Comparison of ENCODE assay signal across 9 cellular contexts in genomic region chr7:101390901-101391301, GRCh38. TPM values are rescaled to one million over a fixed set of nuclear protein-coding genes. Genes with fewer than 3 reads are reported as not detected.
A peak's percentile ranks its signal among the peaks of the same experiment; 100 is the strongest.
DNase-seq lines count a peak whose midpoint lies in the region; ATAC-seq and TF ChIP-seq lines count a peak whose summit lies in the region.
"Had no signal": no experiment of that assay in that cellular context is flagged by ENCODE, and none has a peak within 500 bp of the region (broad histone marks: within the 10 kb centered on the region; RNA-seq: fewer than 3 reads in every experiment).

No MANE protein-coding gene starts in this region.

- 33% methylated on average over 7 of the region's 7 CpGs for WGBS in liver

- H3K27me3 ChIP-seq in liver (ENCODE audit: control insufficient read depth in 4 of 4, insufficient read depth in 4 of 4, low read length in 3 of 4), result no peaks in the 10 kb centered on the region

- DNase-seq in GF-D8 (lab: John Stamatoyannopoulos, UW), result peak; percentile 77
- peak; percentile 90 for DNase-seq in HuH-7.5 (ENCODE audit: low spot score)
- DNase-seq in activated CD8-positive, alpha-beta memory T cell treated with anti-CD3 and anti-CD28 coated beads, Interleukin-2, amount 50 U/mL, for 48 hours, result peak; percentile 60
- no peak for DNase-seq in A172 (ENCODE audit: low spot score)
- no peak for DNase-seq in glomerular visceral epithelial cell (ENCODE audit: extremely low spot score)
- DNase-seq in ureter (ENCODE audit: low spot score), result no peak

- H3K4me1 ChIP-seq in liver (ENCODE audit: control insufficient read depth in 4 of 4, insufficient read depth in 4 of 4, low read length in 3 of 4), result peaks cover 7 to 18% (median 16%) of the 10 kb centered on the region in 4 donors

- H3K4me3 ChIP-seq in liver (ENCODE audit: low read depth in 1 of 3, low read length in 3 of 3), result no peak overlapping the region

- no peak overlapping the region for H3K9ac ChIP-seq in liver (ENCODE audit: low read depth in 1 of 2, low read length in 2 of 2)

- H3K9me3 ChIP-seq in liver (ENCODE audit: control insufficient read depth in 4 of 4, low read length in 3 of 4), result no peaks in the 10 kb centered on the region

- no peak overlapping the region for H3K27ac ChIP-seq in liver (ENCODE audit: low read depth in 1 of 2, low read length in 2 of 2)

- peak; percentile 11 to 53 for TF ChIP-seq RAD21 in liver (IDR thresholded peaks at IDR 0.05)

- no peaks in the 10 kb centered on the region for H3K36me3 ChIP-seq in liver (ENCODE audit: control insufficient read depth in 4 of 4, insufficient read depth in 3 of 4, low read depth in 1 of 4, low read length in 3 of 4)

- ATAC-seq in GM21390 (IDR thresholded peaks at IDR 0.05; ENCODE audit: unreplicated experiment), result peak; percentile 97

- no peak for TF ChIP-seq CTCF in liver (IDR thresholded peaks at IDR 0.05; ENCODE audit: low read depth, low read length, missing input control)

TF ChIP-seq in liver, 16 proteins besides CTCF, POLR2A, EP300 and RAD21:
- TF ChIP-seq EGR1 (IDR thresholded peaks at IDR 0.05; ENCODE audit: low read depth in 2 of 2) (no peak), SP1 (IDR thresholded peaks at IDR 0.05) (peak; percentile 88), JUND (IDR thresholded peaks at IDR 0.05) (peak in 1 of 2 donors; percentile 23), MAX (IDR thresholded peaks at IDR 0.05) (no peak), YY1 (IDR thresholded peaks at IDR 0.05) (no peak), NR2F2 (IDR thresholded peaks at IDR 0.05) (peak; percentile 96), HNF4A (conservative IDR thresholded peaks at IDR 0.05) (peak; percentile 89 to 91), RXRA (IDR thresholded peaks at IDR 0.05) (peak; percentile 87 to 93), TAF1 (conservative IDR thresholded peaks at IDR 0.05) (no peak), ATF3 (IDR thresholded peaks at IDR 0.05) (no peak), REST (IDR thresholded peaks at IDR 0.05) (peak; percentile 33), GABPA (IDR thresholded peaks at IDR 0.05 in 1 of 2, conservative IDR thresholded peaks at IDR 0.05 in 1 of 2) (peak in 1 of 2 donors; percentile 16), FOXA2 (IDR thresholded peaks at IDR 0.05) (no peak), FOXA1 (IDR thresholded peaks at IDR 0.05) (peak; percentile 26), HNF4G (IDR thresholded peaks at IDR 0.05) (peak; percentile 56)
- TF ChIP-seq, protein P1, sequence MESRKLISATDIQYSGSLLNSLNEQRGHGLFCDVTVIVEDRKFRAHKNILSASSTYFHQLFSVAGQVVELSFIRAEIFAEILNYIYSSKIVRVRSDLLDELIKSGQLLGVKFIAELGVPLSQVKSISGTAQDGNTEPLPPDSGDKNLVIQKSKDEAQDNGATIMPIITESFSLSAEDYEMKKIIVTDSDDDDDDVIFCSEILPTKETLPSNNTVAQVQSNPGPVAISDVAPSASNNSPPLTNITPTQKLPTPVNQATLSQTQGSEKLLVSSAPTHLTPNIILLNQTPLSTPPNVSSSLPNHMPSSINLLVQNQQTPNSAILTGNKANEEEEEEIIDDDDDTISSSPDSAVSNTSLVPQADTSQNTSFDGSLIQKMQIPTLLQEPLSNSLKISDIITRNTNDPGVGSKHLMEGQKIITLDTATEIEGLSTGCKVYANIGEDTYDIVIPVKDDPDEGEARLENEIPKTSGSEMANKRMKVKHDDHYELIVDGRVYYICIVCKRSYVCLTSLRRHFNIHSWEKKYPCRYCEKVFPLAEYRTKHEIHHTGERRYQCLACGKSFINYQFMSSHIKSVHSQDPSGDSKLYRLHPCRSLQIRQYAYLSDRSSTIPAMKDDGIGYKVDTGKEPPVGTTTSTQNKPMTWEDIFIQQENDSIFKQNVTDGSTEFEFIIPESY (IDR thresholded peaks at IDR 0.05), result no peak

RNA-seq across cellular contexts. Expression of gene COL26A1, which starts 28.2 kb away (rescaled TPM):
- 1 to 10 TPM in 1 of 2 donors, under 1 TPM in 1; 0.89 to 1.8 TPM for total RNA-seq in liver
- 1 to 10 TPM in 1 of 2 donors, under 1 TPM in 1; 0.76 to 1.0 TPM for polyA plus RNA-seq in liver
- total RNA-seq in A172 (2014; rRNA removed; shearing (Covaris generic)), result not detected in 2 replicates
- total RNA-seq in ureter, result not detected
- polyA plus RNA-seq: esophagus had no signal

Comparison
In these comparisons a context has a peak if more than half of its experiments do, and no peak if none do; other contexts are left out.
1. DNase-seq: peak in GF-D8 (single experiment), HuH-7.5 (single experiment) and activated CD8-positive, alpha-beta memory T cell treated with anti-CD3 and anti-CD28 coated beads, Interleukin-2, amount 50 U/mL, for 48 hours (single experiment); none in A172 (single experiment), glomerular visceral epithelial cell (single experiment) and ureter (single experiment).